In the genomic region with DNA sequence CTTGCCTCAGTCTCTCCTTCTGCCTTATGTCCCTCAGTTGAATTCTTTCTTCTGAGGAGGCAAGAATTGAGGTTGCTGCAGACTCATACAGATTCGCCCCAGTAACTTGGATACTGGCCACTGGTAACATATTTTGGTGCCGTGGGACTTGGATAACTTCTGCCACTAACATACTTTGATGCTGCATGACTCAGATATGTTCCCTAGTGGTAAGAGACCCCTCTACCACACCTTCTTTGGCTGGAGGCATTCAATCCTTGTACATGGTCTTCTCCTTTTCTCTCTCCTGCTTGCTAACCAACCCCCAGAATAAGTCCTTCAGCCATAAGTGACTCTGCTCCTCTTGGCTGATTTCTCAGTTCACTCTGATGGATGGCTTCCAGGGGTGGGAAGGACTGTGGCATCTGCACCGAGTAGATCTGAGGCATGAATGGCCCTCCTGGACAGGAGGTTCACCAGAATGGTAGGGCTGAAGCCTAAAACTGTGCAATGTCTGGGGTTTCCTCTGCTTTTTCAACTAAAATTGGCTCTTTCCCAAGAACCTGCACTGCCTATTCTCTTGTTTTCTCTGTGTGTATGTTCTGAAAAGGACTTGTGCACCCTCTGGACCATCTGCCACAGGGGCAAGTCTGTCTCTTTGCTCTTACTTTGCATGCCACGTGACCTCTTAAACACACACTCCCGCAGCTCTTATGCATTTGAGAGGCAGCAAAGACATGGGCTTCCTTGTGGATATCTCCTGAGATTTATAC, we compare ENCODE assay signal across 11 cellular contexts. TPM values are rescaled to one million over a fixed set of nuclear protein-coding genes. Genes with fewer than 3 reads are reported as not detected.
DNase-seq lines count a peak whose midpoint lies in the region; ATAC-seq and TF ChIP-seq lines count a peak whose summit lies in the region.
"Had no signal": no experiment of that assay in that cellular context is flagged by ENCODE, and none has a peak within 500 bp of the region (broad histone marks: within the 10 kb centered on the region; RNA-seq: fewer than 3 reads in every experiment).

No MANE protein-coding gene starts in this region.

- POLR2A ChIA-PET in PC-3 (lab: Charles Lee; ENCODE audit: unreplicated experiment), result interaction anchor here (0.6 kb wide), 1 partner anchor 411 kb away, joined by 5 read pairs; no protein-coding TSS in a partner anchor

- peak overlapping the region; percentile 33; the same call in 1 of the 2 replicates for H3K4me3 ChIP-seq in PC-3 (ENCODE audit: low read length)
- H3K4me3 ChIP-seq in heart left ventricle, result no peak overlapping the region
- H3K4me3 ChIP-seq in thyroid gland (replicated peaks in 1 of 3), result no peak overlapping the region

- peaks cover 9% of the 10 kb centered on the region for H3K27me3 Mint-ChIP-seq in T-helper 2 cell treated with Interferon-gamma antibody and Interleukin-4, amounts not matched to agents 5 μg/mL and 100 μg/mL, for 36 hours (ENCODE audit: low read depth)

- no peaks in the 10 kb centered on the region for H3F3A ChIP-seq in PC-3 (ENCODE audit: low read length, unreplicated experiment)

- H3K4me1 Mint-ChIP-seq in T-helper 2 cell treated with Interferon-gamma antibody and Interleukin-4, amounts not matched to agents 5 μg/mL and 100 μg/mL, for 36 hours (ENCODE audit: low read depth), result no peaks in the 10 kb centered on the region

- no peaks in the 10 kb centered on the region for H3K9me2 ChIP-seq in PC-3 (replicated peaks; ENCODE audit: low read length)

- H3K9me3 Mint-ChIP-seq in T-helper 2 cell treated with Interferon-gamma antibody and Interleukin-4, amounts not matched to agents 5 μg/mL and 100 μg/mL, for 36 hours, result peaks cover 3% of the 10 kb centered on the region

- H3K36me3 ChIP-seq in PC-3 (ENCODE audit: low read depth, low read length), result peaks cover 5% of the 10 kb centered on the region; the same call in 1 of the 2 replicates
- no peaks in the 10 kb centered on the region for H3K36me3 ChIP-seq in heart left ventricle
- no peaks in the 10 kb centered on the region for H3K36me3 ChIP-seq in thyroid gland

- peak overlapping the region; percentile 72 for H3K27ac ChIP-seq in PC-3 (ENCODE audit: low read length)
- peak overlapping the region in 4 of 12 donors; percentile 4 to 33 (median 22) for H3K27ac ChIP-seq in heart left ventricle
- H3K27ac ChIP-seq in thyroid gland, result peak overlapping the region in 2 of 3 donors; percentile 62 to 72
- H3K27ac ChIP-seq: SK-N-MC had no signal

- H3K27me3 ChIP-seq in PC-3 (ENCODE audit: low read length), result no peaks in the 10 kb centered on the region
- H3K27me3 ChIP-seq in heart left ventricle, result no peaks in the 10 kb centered on the region
- H3K27me3 ChIP-seq in thyroid gland, result no peaks in the 10 kb centered on the region

- no peaks in the 10 kb centered on the region for H4K20me1 ChIP-seq in PC-3 (ENCODE audit: low read length)

- CTCF ChIA-PET in PC-3 (lab: Charles Lee), result interaction anchor here (0.6 to 1.4 kb wide), 6 partner anchors 52 to 233 kb away, joined by 3 to 8 read pairs (median 3); no protein-coding TSS in a partner anchor

- TF ChIP-seq CTCF in PC-3 (conservative IDR thresholded peaks at IDR 0.05; ENCODE audit: low read depth, low read length) (no peak), heart left ventricle (IDR thresholded peaks at IDR 0.05) (no peak), thyroid gland (IDR thresholded peaks at IDR 0.05) (no peak)

- WGBS in heart left ventricle, 4 donors, result 35 to 48% (median 44%) methylated on average over 5 of the region's 5 CpGs
- WGBS in thyroid gland, 2 donors, result 17 to 23% methylated on average over 5 of the region's 5 CpGs

- ATAC-seq in PC-3 (peak; percentile 19), heart left ventricle (peak in 3 of 4 donors; percentile 18 to 39 (median 22)), GM21825 (IDR thresholded peaks at IDR 0.05; ENCODE audit: unreplicated experiment) (no peak), HG03025 (IDR thresholded peaks at IDR 0.05; ENCODE audit: low FRiP score, unreplicated experiment) (no peak)

- peak overlapping the region; percentile 71 for H3K4me2 ChIP-seq in PC-3 (ENCODE audit: low read length)

- TSS peak; percentile 98 for BruUV-seq in PC-3 (replicated peaks; lab: Mats Ljungman, UMichigan)

- H3K4me3 Mint-ChIP-seq in T-helper 2 cell treated with Interferon-gamma antibody and Interleukin-4, amounts not matched to agents 5 μg/mL and 100 μg/mL, for 36 hours, result no peak overlapping the region

- TF ChIP-seq POLR2A in heart left ventricle (IDR thresholded peaks at IDR 0.05) (no peak), thyroid gland (IDR thresholded peaks at IDR 0.05) (no peak)

- peak overlapping the region; percentile 78 for H2AFZ ChIP-seq in PC-3 (ENCODE audit: low read length)

- DNase-seq in NCI-H187 (lab: John Stamatoyannopoulos, UW) (peak; percentile 10 to 14), NCI-H187 treated with DMSO at 0.1 percent for 48 hours (lab: John Stamatoyannopoulos, UW) (no peak), PC-3 (peak; percentile 17), heart left ventricle (no peak), thyroid gland (peak; percentile 58 to 70)
- no peak for DNase-seq in T-helper 2 cell treated with Interferon-gamma antibody and Interleukin-4, amounts not matched to agents 5 μg/mL and 100 μg/mL, for 36 hours (ENCODE audit: low spot score)
- DNase-seq: activated gamma-delta T cell treated with Interleukin-2 at 50 U/mL for 16 hours; effector CD8-positive, alpha-beta T cell had no signal

- H3K4me1 ChIP-seq in PC-3 (ENCODE audit: insufficient read depth, low read length) (peaks cover 22% of the 10 kb centered on the region), heart left ventricle (peaks cover 0 to 25% (median 14%) of the 10 kb centered on the region in 12 donors), thyroid gland (peaks cover 17 to 21% of the 10 kb centered on the region in 2 donors)

- H3K79me2 ChIP-seq in PC-3 (ENCODE audit: low read length), result no peaks in the 10 kb centered on the region

- no peaks in the 10 kb centered on the region for H3K36me3 Mint-ChIP-seq in T-helper 2 cell treated with Interferon-gamma antibody and Interleukin-4, amounts not matched to agents 5 μg/mL and 100 μg/mL, for 36 hours (ENCODE audit: low read depth)

- H3K9ac ChIP-seq in PC-3 (ENCODE audit: low read length), result no peak overlapping the region

- H3K27ac Mint-ChIP-seq in T-helper 2 cell treated with Interferon-gamma antibody and Interleukin-4, amounts not matched to agents 5 μg/mL and 100 μg/mL, for 36 hours, result no peak overlapping the region

- intact Hi-C loops in PC-3 (cut with micrococcal nuclease) (loop anchor here (1.0 to 5.0 kb wide), 4 partner anchors 9 to 291 kb away; no protein-coding TSS in a partner anchor), heart left ventricle (cut with DNase I) (loop anchor here (2.0 to 10.0 kb wide), 14 partner anchors 51 to 264 kb away; a partner anchor contains a TSS), thyroid gland (cut with DNase I) (loop anchor here (5.0 kb wide), 2 partner anchors 84 to 159 kb away; a partner anchor contains a TSS)

- peaks cover 23% of the 10 kb centered on the region; the same call in 1 of the 2 replicates for H3K9me3 ChIP-seq in PC-3 (ENCODE audit: low read length)
- H3K9me3 ChIP-seq in heart left ventricle, result peaks cover 0 to 6% (median 0%) of the 10 kb centered on the region in 12 donors
- H3K9me3 ChIP-seq in thyroid gland, result no peaks in the 10 kb centered on the region

RNA-seq across cellular contexts. Expression of a gene that starts 55.5 kb away (rescaled TPM):
- 178 and 185 TPM in 2 replicates for total RNA-seq in PC-3 (2014; rRNA removed)
- total RNA-seq in heart left ventricle, result 100 to 1,000 TPM; 138 to 667 (median 220) TPM
- polyA plus RNA-seq in heart left ventricle, result 100 to 1,000 TPM in 1 of 2 donors, 10 to 100 TPM in 1; 43.8 to 146 TPM
- total RNA-seq in thyroid gland, result 100 to 1,000 TPM; 135 to 268 (median 228) TPM

Comparison
In these comparisons a context has a peak if more than half of its experiments do, and no peak if none do; other contexts are left out.
1. DNase-seq: peak in NCI-H187 (2 of 2), PC-3 (single experiment) and thyroid gland (2 of 2); none in NCI-H187 treated with DMSO at 0.1 percent for 48 hours (single experiment), heart left ventricle (0 of 5) and T-helper 2 cell treated with Interferon-gamma antibody and Interleukin-4, amounts not matched to agents 5 μg/mL and 100 μg/mL, for 36 hours (single experiment).
2. ATAC-seq: peak in PC-3 (single experiment) and heart left ventricle (3 of 4); none in GM21825 (single experiment) and HG03025 (single experiment).